ENCODE assay signal across 11 cellular contexts in the genomic region with DNA sequence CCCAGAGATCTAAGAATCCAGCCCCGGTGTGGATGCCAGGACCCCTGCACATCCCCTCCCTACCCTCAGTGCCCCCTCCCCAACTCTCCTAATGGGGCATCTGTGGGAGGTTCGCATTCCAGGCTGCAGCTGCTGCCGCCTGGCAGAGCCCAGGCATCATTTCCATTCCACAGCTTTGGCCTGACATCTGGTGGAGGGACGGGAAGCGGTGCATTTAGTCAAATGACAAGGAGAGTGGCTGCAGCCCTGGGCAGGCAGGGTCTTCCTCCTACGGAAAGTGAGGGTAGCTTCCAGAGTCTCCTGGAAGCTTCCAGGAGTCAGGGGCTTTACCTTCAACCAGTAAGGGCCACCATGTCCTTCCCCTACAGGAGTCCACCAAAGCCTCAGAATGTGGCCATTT. TPM values are rescaled to one million over a fixed set of nuclear protein-coding genes. Genes with fewer than 3 reads are reported as not detected.
DNase-seq lines count a peak whose midpoint lies in the region; ATAC-seq, FAIRE-seq and TF ChIP-seq lines count a peak whose summit lies in the region.
"Had no signal": no experiment of that assay in that cellular context is flagged by ENCODE, and none has a peak within 500 bp of the region (broad histone marks: within the 10 kb centered on the region; RNA-seq: fewer than 3 reads in every experiment).

No MANE protein-coding gene starts in this region.

- peak; percentile 69; the same call in 1 of the 2 replicates for ATAC-seq in Panc1
- ATAC-seq in HG02970 (IDR thresholded peaks at IDR 0.05; ENCODE audit: low FRiP score, unreplicated experiment): no peak

- H3K9me3 Mint-ChIP-seq in MCF 10A (ENCODE audit: unreplicated experiment): peaks cover 16% of the 10 kb centered on the region
- H3K9me3 Mint-ChIP-seq in type B pancreatic cell: peaks cover 7% of the 10 kb centered on the region

- no peak for FAIRE-seq in GM12892 (lab: Jason Lieb, UNC)

- H3K27ac Mint-ChIP-seq in MCF 10A (ENCODE audit: low read depth, unreplicated experiment) (no peak overlapping the region), type B pancreatic cell (no peak overlapping the region)

- TF ChIP-seq POLR2A in breast epithelium (IDR thresholded peaks at IDR 0.05) (no peak), GM12892 (IDR thresholded peaks at IDR 0.05; ENCODE audit: low read depth, low read length) (no peak)

- H3K4me3 Mint-ChIP-seq in MCF 10A (ENCODE audit: unreplicated experiment) (no peak overlapping the region), type B pancreatic cell (no peak overlapping the region)

- no peaks in the 10 kb centered on the region for H3K27me3 Mint-ChIP-seq in MCF 10A (ENCODE audit: insufficient read depth, unreplicated experiment)
- H3K27me3 Mint-ChIP-seq in type B pancreatic cell: peaks cover 3% of the 10 kb centered on the region

- BruUV-seq in MCF 10A (replicated peaks; lab: Mats Ljungman, UMichigan) (no TSS peak), Panc1 (replicated peaks; lab: Mats Ljungman, UMichigan) (no TSS peak)

- H3K36me3 Mint-ChIP-seq in MCF 10A (ENCODE audit: insufficient read depth, unreplicated experiment): no peaks in the 10 kb centered on the region
- no peaks in the 10 kb centered on the region for H3K36me3 Mint-ChIP-seq in type B pancreatic cell

- TF ChIP-seq CTCF in MCF 10A (IDR thresholded peaks at IDR 0.05; ENCODE audit: unreplicated experiment): no peak
- no peak for TF ChIP-seq CTCF in breast epithelium (IDR thresholded peaks at IDR 0.05)
- TF ChIP-seq CTCF in Panc1 (IDR thresholded peaks at IDR 0.05): peak; percentile 62
- TF ChIP-seq CTCF in type B pancreatic cell (conservative IDR thresholded peaks at IDR 0.05): peak; percentile 51

- CTCF ChIA-PET in MCF 10A (lab: Yijun Ruan, JAX): interaction anchor here (0.6 to 9.7 kb wide), 6 partner anchors 14 to 467 kb away, joined by 3 to 161 read pairs (median 3); no protein-coding TSS in a partner anchor
- CTCF ChIA-PET in Panc1 (lab: Charles Lee): interaction anchor here (0.7 kb wide), 1 partner anchor 1052 kb away, joined by 3 read pairs; no protein-coding TSS in a partner anchor

- in situ Hi-C loops in Panc1 (cut with HindIII; ENCODE audit: low pct_unique_long_range_greater_than_20kb, low sequenced_read_pairs): no loop called here

- DNase-seq in MCF 10A (ENCODE audit: unreplicated experiment) (peak; percentile 44), breast epithelium (ENCODE audit: low spot score in 2 of 2) (no peak), Panc1 (ENCODE audit: low read depth, low spot score) (no peak), fibroblast of peridontal ligament (ENCODE audit: extremely low read depth) (peak; percentile 16), type B pancreatic cell (ENCODE audit: extremely low spot score, unreplicated experiment) (peak; percentile 54), GM12892 (ENCODE audit: insufficient read length) (no peak), HK-2 (ENCODE audit: unreplicated experiment) (no peak)
- DNase-seq: activated CD4-positive, alpha-beta T cell treated with anti-CD3 and anti-CD28 coated beads for 4 hours; NCI-H510A treated with DMSO at 0.1 percent for 48 hours had no signal

- peaks cover 14% of the 10 kb centered on the region for H3K4me1 Mint-ChIP-seq in MCF 10A (ENCODE audit: insufficient read depth, unreplicated experiment)
- H3K4me1 Mint-ChIP-seq in type B pancreatic cell (ENCODE audit: unreplicated experiment): no peaks in the 10 kb centered on the region

- H3K27me3 ChIP-seq in breast epithelium (no peaks in the 10 kb centered on the region), Panc1 (ENCODE audit: control insufficient read depth, insufficient read depth, low read length) (no peaks in the 10 kb centered on the region)

- H3K9me3 ChIP-seq in breast epithelium: peaks cover 8 to 9% of the 10 kb centered on the region in 2 donors
- H3K9me3 ChIP-seq in Panc1 (ENCODE audit: control insufficient read depth, insufficient read depth, low read depth, low read length): no peaks in the 10 kb centered on the region

- POLR2A ChIA-PET in MCF 10A (lab: Yijun Ruan, JAX) (interaction anchor here (0.5 kb wide), 1 partner anchor 1068 kb away, joined by 7 read pairs; no protein-coding TSS in a partner anchor), Panc1 (lab: Charles Lee) (interaction anchor here (0.6 kb wide), 1 partner anchor 14 kb away, joined by 3 read pairs; no protein-coding TSS in a partner anchor)

- H3K4me1 ChIP-seq in breast epithelium (no peaks in the 10 kb centered on the region), Panc1 (ENCODE audit: control insufficient read depth, insufficient read depth, low read length) (no peaks in the 10 kb centered on the region)

- H3K36me3 ChIP-seq in breast epithelium (no peaks in the 10 kb centered on the region), Panc1 (ENCODE audit: control insufficient read depth, insufficient read depth, low read length) (no peaks in the 10 kb centered on the region)

- intact Hi-C loops in MCF 10A (cut with micrococcal nuclease) (loop anchor here (5.0 kb wide), 1 partner anchor 468 kb away; no protein-coding TSS in a partner anchor), breast epithelium (cut with DNase I; ENCODE audit: low total_unique reads) (loop anchor here (5.0 kb wide), 1 partner anchor 763 kb away; no protein-coding TSS in a partner anchor), Panc1 (cut with micrococcal nuclease; ENCODE audit: unreplicated experiment) (loop anchor here (5.0 kb wide), 2 partner anchors 238 to 463 kb away; a partner anchor contains a TSS)

- H3K4me3 ChIP-seq in breast epithelium (no peak overlapping the region), Panc1 (ENCODE audit: low read depth in 2 of 2, low read length in 2 of 2) (no peak overlapping the region)
- H3K4me3 ChIP-seq: skin epidermis had no signal

- H3K27ac ChIP-seq in breast epithelium (no peak overlapping the region), Panc1 (ENCODE audit: low read length) (no peak overlapping the region)
- H3K27ac ChIP-seq: skin epidermis had no signal

RNA-seq across cellular contexts. Expression of a gene that starts 30.8 kb away (rescaled TPM):
- total RNA-seq in MCF 10A (2022): not detected in 2 replicates
- not detected for total RNA-seq in breast epithelium
- not detected for total RNA-seq in Panc1 (2021; ENCODE audit: unreplicated experiment)
- not detected for polyA plus RNA-seq in Panc1 (2012; ENCODE audit: insufficient read length)
- total RNA-seq in type B pancreatic cell (ENCODE audit: low replicate concordance): 2.6 and 3.3 TPM in 2 replicates
- not detected for polyA plus RNA-seq in GM12892 (2012; ENCODE audit: missing spikeins)

Comparison
In these comparisons a context has a peak if more than half of its experiments do, and no peak if none do; other contexts are left out.
1. DNase-seq: peak in MCF 10A (single experiment), fibroblast of peridontal ligament (single experiment) and type B pancreatic cell (single experiment); none in breast epithelium (0 of 2), Panc1 (single experiment), GM12892 (single experiment) and HK-2 (single experiment).
2. CTCF ChIP-seq: peak in Panc1 (single experiment) and type B pancreatic cell (single experiment); none in MCF 10A (single experiment) and breast epithelium (0 of 3).